In genomic region chr14:53542692-53543091, GRCh38 we compare ENCODE assay signal across 1 cellular context.
TF ChIP-seq lines count a peak whose summit lies in the region.

No MANE protein-coding gene starts in this region.

TF ChIP-seq in Ishikawa, 13 proteins besides CTCF, POLR2A, EP300 and RAD21 (continued from another document):
- TF ChIP-seq, protein P1, sequence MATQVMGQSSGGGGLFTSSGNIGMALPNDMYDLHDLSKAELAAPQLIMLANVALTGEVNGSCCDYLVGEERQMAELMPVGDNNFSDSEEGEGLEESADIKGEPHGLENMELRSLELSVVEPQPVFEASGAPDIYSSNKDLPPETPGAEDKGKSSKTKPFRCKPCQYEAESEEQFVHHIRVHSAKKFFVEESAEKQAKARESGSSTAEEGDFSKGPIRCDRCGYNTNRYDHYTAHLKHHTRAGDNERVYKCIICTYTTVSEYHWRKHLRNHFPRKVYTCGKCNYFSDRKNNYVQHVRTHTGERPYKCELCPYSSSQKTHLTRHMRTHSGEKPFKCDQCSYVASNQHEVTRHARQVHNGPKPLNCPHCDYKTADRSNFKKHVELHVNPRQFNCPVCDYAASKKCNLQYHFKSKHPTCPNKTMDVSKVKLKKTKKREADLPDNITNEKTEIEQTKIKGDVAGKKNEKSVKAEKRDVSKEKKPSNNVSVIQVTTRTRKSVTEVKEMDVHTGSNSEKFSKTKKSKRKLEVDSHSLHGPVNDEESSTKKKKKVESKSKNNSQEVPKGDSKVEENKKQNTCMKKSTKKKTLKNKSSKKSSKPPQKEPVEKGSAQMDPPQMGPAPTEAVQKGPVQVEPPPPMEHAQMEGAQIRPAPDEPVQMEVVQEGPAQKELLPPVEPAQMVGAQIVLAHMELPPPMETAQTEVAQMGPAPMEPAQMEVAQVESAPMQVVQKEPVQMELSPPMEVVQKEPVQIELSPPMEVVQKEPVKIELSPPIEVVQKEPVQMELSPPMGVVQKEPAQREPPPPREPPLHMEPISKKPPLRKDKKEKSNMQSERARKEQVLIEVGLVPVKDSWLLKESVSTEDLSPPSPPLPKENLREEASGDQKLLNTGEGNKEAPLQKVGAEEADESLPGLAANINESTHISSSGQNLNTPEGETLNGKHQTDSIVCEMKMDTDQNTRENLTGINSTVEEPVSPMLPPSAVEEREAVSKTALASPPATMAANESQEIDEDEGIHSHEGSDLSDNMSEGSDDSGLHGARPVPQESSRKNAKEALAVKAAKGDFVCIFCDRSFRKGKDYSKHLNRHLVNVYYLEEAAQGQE (IDR thresholded peaks at IDR 0.05; ENCODE audit: low read depth), result no peak
- TF ChIP-seq TCF12 (IDR thresholded peaks at IDR 0.05; ENCODE audit: low read depth) (peak; percentile 51; the same call in 1 of the 2 replicates), CEBPB (IDR thresholded peaks at IDR 0.05) (no peak), TAF1 (IDR thresholded peaks at IDR 0.05; ENCODE audit: low read depth) (no peak), YY1 (IDR thresholded peaks at IDR 0.05; ENCODE audit: low read depth) (no peak), FOXM1 (IDR thresholded peaks at IDR 0.05; ENCODE audit: borderline replicate concordance, low read depth) (0 out of 2 replicates have a peak, but pooled peaks have one; percentile 25), USF1 (IDR thresholded peaks at IDR 0.05) (no peak), ZBTB7A (IDR thresholded peaks at IDR 0.05; ENCODE audit: low read depth) (no peak), TEAD4 (IDR thresholded peaks at IDR 0.05) (peak; percentile 69; the same call in 1 of the 2 replicates), CREB1 (IDR thresholded peaks at IDR 0.05; ENCODE audit: low read depth) (no peak)
- TF ChIP-seq, protein P2, sequence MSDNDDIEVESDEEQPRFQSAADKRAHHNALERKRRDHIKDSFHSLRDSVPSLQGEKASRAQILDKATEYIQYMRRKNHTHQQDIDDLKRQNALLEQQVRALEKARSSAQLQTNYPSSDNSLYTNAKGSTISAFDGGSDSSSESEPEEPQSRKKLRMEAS (IDR thresholded peaks at IDR 0.05), result no peak
